ENCODE assay signal across 2 cellular contexts in genomic region chr9:78365979-78366697, GRCh38.
A peak's percentile ranks its signal among the peaks of the same experiment; 100 is the strongest.
TF ChIP-seq lines count a peak whose summit lies in the region.

No MANE protein-coding gene starts in this region.

TF ChIP-seq in HEK293, 187 proteins besides CTCF, POLR2A, EP300 and RAD21 (continued from another document and continues in another):
- TF ChIP-seq ZNF830 (tag by site-specific recombination; IDR thresholded peaks at IDR 0.05; ENCODE audit: low read depth), result 0 out of 2 replicates have a peak, but pooled peaks have one; percentile 4
- no peak for TF ChIP-seq ZNF747 (tag by site-specific recombination; IDR thresholded peaks at IDR 0.05)
- no peak for TF ChIP-seq REPIN1 (tag by site-specific recombination; IDR thresholded peaks at IDR 0.05; ENCODE audit: low read depth)
- TF ChIP-seq ZNF114 (tag by site-specific recombination; IDR thresholded peaks at IDR 0.05), result no peak
- no peak for TF ChIP-seq KLF7 (tag by site-specific recombination; IDR thresholded peaks at IDR 0.05; ENCODE audit: borderline replicate concordance)
- TF ChIP-seq, protein P1, sequence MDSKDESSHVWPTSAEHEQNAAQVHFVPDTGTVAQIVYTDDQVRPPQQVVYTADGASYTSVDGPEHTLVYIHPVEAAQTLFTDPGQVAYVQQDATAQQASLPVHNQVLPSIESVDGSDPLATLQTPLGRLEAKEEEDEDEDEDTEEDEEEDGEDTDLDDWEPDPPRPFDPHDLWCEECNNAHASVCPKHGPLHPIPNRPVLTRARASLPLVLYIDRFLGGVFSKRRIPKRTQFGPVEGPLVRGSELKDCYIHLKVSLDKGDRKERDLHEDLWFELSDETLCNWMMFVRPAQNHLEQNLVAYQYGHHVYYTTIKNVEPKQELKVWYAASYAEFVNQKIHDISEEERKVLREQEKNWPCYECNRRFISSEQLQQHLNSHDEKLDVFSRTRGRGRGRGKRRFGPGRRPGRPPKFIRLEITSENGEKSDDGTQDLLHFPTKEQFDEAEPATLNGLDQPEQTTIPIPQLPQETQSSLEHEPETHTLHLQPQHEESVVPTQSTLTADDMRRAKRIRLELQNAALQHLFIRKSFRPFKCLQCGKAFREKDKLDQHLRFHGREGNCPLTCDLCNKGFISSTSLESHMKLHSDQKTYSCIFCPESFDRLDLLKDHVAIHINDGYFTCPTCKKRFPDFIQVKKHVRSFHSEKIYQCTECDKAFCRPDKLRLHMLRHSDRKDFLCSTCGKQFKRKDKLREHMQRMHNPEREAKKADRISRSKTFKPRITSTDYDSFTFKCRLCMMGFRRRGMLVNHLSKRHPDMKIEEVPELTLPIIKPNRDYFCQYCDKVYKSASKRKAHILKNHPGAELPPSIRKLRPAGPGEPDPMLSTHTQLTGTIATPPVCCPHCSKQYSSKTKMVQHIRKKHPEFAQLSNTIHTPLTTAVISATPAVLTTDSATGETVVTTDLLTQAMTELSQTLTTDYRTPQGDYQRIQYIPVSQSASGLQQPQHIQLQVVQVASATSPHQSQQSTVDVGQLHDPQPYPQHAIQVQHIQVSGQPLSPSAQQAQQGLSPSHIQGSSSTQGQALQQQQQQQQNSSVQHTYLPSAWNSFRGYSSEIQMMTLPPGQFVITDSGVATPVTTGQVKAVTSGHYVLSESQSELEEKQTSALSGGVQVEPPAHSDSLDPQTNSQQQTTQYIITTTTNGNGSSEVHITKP (tag by site-specific recombination; IDR thresholded peaks at IDR 0.05), result peak; percentile 68
- no peak for TF ChIP-seq ZEB2 (tag by site-specific recombination; IDR thresholded peaks at IDR 0.05)
- no peak for TF ChIP-seq MZF1 (tag by site-specific recombination; IDR thresholded peaks at IDR 0.05; ENCODE audit: borderline replicate concordance)
- no peak for TF ChIP-seq ZSCAN30 (tag by site-specific recombination; IDR thresholded peaks at IDR 0.05)
- peak; percentile 50 for TF ChIP-seq FEZF1 (tag by site-specific recombination; IDR thresholded peaks at IDR 0.05)
- TF ChIP-seq, protein P2, sequence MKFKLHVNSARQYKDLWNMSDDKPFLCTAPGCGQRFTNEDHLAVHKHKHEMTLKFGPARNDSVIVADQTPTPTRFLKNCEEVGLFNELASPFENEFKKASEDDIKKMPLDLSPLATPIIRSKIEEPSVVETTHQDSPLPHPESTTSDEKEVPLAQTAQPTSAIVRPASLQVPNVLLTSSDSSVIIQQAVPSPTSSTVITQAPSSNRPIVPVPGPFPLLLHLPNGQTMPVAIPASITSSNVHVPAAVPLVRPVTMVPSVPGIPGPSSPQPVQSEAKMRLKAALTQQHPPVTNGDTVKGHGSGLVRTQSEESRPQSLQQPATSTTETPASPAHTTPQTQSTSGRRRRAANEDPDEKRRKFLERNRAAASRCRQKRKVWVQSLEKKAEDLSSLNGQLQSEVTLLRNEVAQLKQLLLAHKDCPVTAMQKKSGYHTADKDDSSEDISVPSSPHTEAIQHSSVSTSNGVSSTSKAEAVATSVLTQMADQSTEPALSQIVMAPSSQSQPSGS (tag by site-specific recombination; IDR thresholded peaks at IDR 0.05; ENCODE audit: low read depth), result no peak
- TF ChIP-seq TSHZ1 (tag by site-specific recombination; IDR thresholded peaks at IDR 0.05; ENCODE audit: borderline replicate concordance), result no peak
- TF ChIP-seq ZNF654 (tag by site-specific recombination; IDR thresholded peaks at IDR 0.05; ENCODE audit: low read depth), result peak; percentile 51
- TF ChIP-seq ZBTB17 (tag by site-specific recombination; IDR thresholded peaks at IDR 0.05), result peak; percentile 19; the same call in 1 of the 2 replicates
- TF ChIP-seq TCF7L2 (IDR thresholded peaks at IDR 0.05; ENCODE audit: borderline replicate concordance, low read depth, low read length), result no peak
- TF ChIP-seq ZNF416 (tag by site-specific recombination; IDR thresholded peaks at IDR 0.05), result no peak
- TF ChIP-seq AEBP2 (tag by site-specific recombination; IDR thresholded peaks at IDR 0.05; ENCODE audit: borderline replicate concordance), result no peak
- TF ChIP-seq KLF10 (tag by site-specific recombination; IDR thresholded peaks at IDR 0.05), result no peak

TF ChIP-seq in SK-N-SH treated with all-trans-retinoic acid at 6 μM for 48 hours, 23 proteins besides CTCF, POLR2A, EP300 and RAD21 (continued from another document):
- TF ChIP-seq PATZ1 (CRISPR knock-in tag; IDR thresholded peaks at IDR 0.05; ENCODE audit: borderline replicate concordance) (no peak), ZNF565 (CRISPR knock-in tag; conservative IDR thresholded peaks at IDR 0.05; ENCODE audit: low read depth) (no peak), ESRRG (CRISPR knock-in tag; IDR thresholded peaks at IDR 0.05) (no peak), ARNTL (CRISPR knock-in tag; IDR thresholded peaks at IDR 0.05; ENCODE audit: borderline replicate concordance, low read depth) (no peak), ZC3H10 (CRISPR knock-in tag; IDR thresholded peaks at IDR 0.05) (no peak), SNAI2 (CRISPR knock-in tag; IDR thresholded peaks at IDR 0.05) (no peak), CSRNP3 (CRISPR knock-in tag; IDR thresholded peaks at IDR 0.05) (no peak), ZFP30 (CRISPR knock-in tag; IDR thresholded peaks at IDR 0.05) (no peak), CREB5 (CRISPR knock-in tag; IDR thresholded peaks at IDR 0.05; ENCODE audit: low read depth) (no peak), ZNF70 (CRISPR knock-in tag; IDR thresholded peaks at IDR 0.05) (no peak), BACH2 (CRISPR knock-in tag; IDR thresholded peaks at IDR 0.05; ENCODE audit: borderline replicate concordance) (no peak), PPARA (CRISPR knock-in tag; IDR thresholded peaks at IDR 0.05; ENCODE audit: borderline replicate concordance) (no peak), GLIS3 (CRISPR knock-in tag; IDR thresholded peaks at IDR 0.05) (no peak), TOX (CRISPR knock-in tag; IDR thresholded peaks at IDR 0.05; ENCODE audit: borderline replicate concordance) (no peak), POU6F1 (CRISPR knock-in tag; IDR thresholded peaks at IDR 0.05; ENCODE audit: borderline replicate concordance, low read depth) (no peak), ZNF8 (CRISPR knock-in tag; IDR thresholded peaks at IDR 0.05) (no peak)
